Comparison of ENCODE assay signal across 13 cellular contexts in genomic region chr18:21101172-21101571, GRCh38.
"Had no signal": no experiment of that assay in that cellular context is flagged by ENCODE, and none has a peak within 500 bp of the region (broad histone marks: within the 10 kb centered on the region; RNA-seq: fewer than 3 reads in every experiment).

No MANE protein-coding gene starts in this region.

- H3K36me3 Mint-ChIP-seq: mesothelial cell of epicardium had no signal

- H3K4me3 ChIP-seq: dorsolateral prefrontal cortex, lower lobe of right lung had no signal

- H3K36me3 ChIP-seq: lower lobe of right lung had no signal

- H3K27ac Mint-ChIP-seq: activated naive CD8-positive, alpha-beta T cell treated with anti-CD3 and anti-CD28 coated beads, Interleukin-2, amount 10 ng/mL, durations not matched to agents 7 days and 5 days had no signal

- H3K27me3 Mint-ChIP-seq: activated naive CD8-positive, alpha-beta T cell treated with anti-CD3 and anti-CD28 coated beads, Interleukin-2, amount 10 ng/mL, durations not matched to agents 7 days and 5 days had no signal

- DNase-seq: activated gamma-delta T cell; activated naive CD8-positive, alpha-beta T cell treated with anti-CD3 and anti-CD28 coated beads, Interleukin-2, amount 10 ng/mL, durations not matched to agents 7 days and 5 days; activated T-cell treated with anti-CD3 and anti-CD28 coated beads for 4 hours; aorta; dorsolateral prefrontal cortex; left colon; lower lobe of right lung; stimulated activated CD4-positive, alpha-beta T cell treated with anti-CD3 and anti-CD28 coated beads, Interleukin-12 subunit alpha, Interleukin-12 subunit beta, amount 100 ng/mL, for 4 hours; stimulated activated CD4-positive, alpha-beta T cell treated with anti-CD3 and anti-CD28 coated beads, Interleukin-2, amount 100 ng/mL, for 24 hours; SW 1271 had no signal

- FAIRE-seq: urothelium cell line had no signal

- ATAC-seq: activated CD4-positive, CD25-positive, alpha-beta regulatory T cell treated with anti-CD3 and anti-CD28 coated beads, Interleukin-2, amount 50 U/mL, for 24 hours; left colon had no signal

- H3K27me3 ChIP-seq: dorsolateral prefrontal cortex had no signal

- H3K4me3 Mint-ChIP-seq: activated naive CD8-positive, alpha-beta T cell treated with anti-CD3 and anti-CD28 coated beads, Interleukin-2, amount 10 ng/mL, durations not matched to agents 7 days and 5 days; mesothelial cell of epicardium had no signal

- H3K9me3 ChIP-seq: lower lobe of right lung had no signal

- H3K27ac ChIP-seq: dorsolateral prefrontal cortex, lower lobe of right lung had no signal

- H3K9me3 Mint-ChIP-seq: activated naive CD8-positive, alpha-beta T cell treated with anti-CD3 and anti-CD28 coated beads, Interleukin-2, amount 10 ng/mL, durations not matched to agents 7 days and 5 days had no signal
